17 cellular contexts compared by ENCODE assay signal in genomic region chr12:65305346-65305950, GRCh38. TPM values are rescaled to one million over a fixed set of nuclear protein-coding genes. Genes with fewer than 3 reads are reported as not detected.
A peak's percentile ranks its signal among the peaks of the same experiment; 100 is the strongest.
DNase-seq lines count a peak whose midpoint lies in the region; ATAC-seq and TF ChIP-seq lines count a peak whose summit lies in the region.
"Had no signal": no experiment of that assay in that cellular context is flagged by ENCODE, and none has a peak within 500 bp of the region (broad histone marks: within the 10 kb centered on the region; RNA-seq: fewer than 3 reads in every experiment).

No MANE protein-coding gene starts in this region.

- TF ChIP-seq RAD21 in HCT116 (IDR thresholded peaks at IDR 0.05; ENCODE audit: low read depth): no peak

- no peak overlapping the region for H3K9ac ChIP-seq in HCT116 (ENCODE audit: low read length)

- H3K27ac Mint-ChIP-seq in neural crest cell (ENCODE audit: unreplicated experiment): peak overlapping the region; percentile 53
- H3K27ac Mint-ChIP-seq: CD8-positive, alpha-beta memory T cell; H9 had no signal

- no peak for TF ChIP-seq POLR2A in HCT116 (IDR thresholded peaks at IDR 0.05; ENCODE audit: borderline replicate concordance, extremely low read depth, insufficient read depth, insufficient read length)

- RAD21 ChIA-PET in HCT116 (lab: Charles Lee; ENCODE audit: low non-redundant PET in 1 of 2, low total read pairs in 2 of 2, uncharacterized antibody in 2 of 2, unreplicated experiment in 2 of 2): no interaction called here

- H2AFZ ChIP-seq in HCT116 (ENCODE audit: low read depth, low read length, poor library complexity, severe bottlenecking): no peak overlapping the region

- no peaks in the 10 kb centered on the region for H3K9me3 Mint-ChIP-seq in neural crest cell
- H3K9me3 Mint-ChIP-seq: CD8-positive, alpha-beta memory T cell; H9 had no signal

- no peak for ATAC-seq in HCT116

- H3K36me3 ChIP-seq in HCT116 (ENCODE audit: control insufficient read depth in 1 of 2, insufficient read depth in 2 of 2, low read length in 2 of 2): no peaks in the 10 kb centered on the region

- CTCF ChIA-PET in HCT116 (lab: Charles Lee): interaction anchor here (0.8 to 1.7 kb wide), 9 partner anchors 12 to 802 kb away, joined by 3 to 12 read pairs (median 4); no protein-coding TSS in a partner anchor

- H3K9me3 ChIP-seq in HCT116 (ENCODE audit: control insufficient read depth in 1 of 2, insufficient read depth in 1 of 2, low read depth in 1 of 2, low read length in 2 of 2): no peaks in the 10 kb centered on the region

- peaks cover 44 to 73% of the 10 kb centered on the region in 2 experiments for H3K4me1 ChIP-seq in HCT116 (ENCODE audit: control insufficient read depth in 1 of 2, insufficient read depth in 2 of 2, low read length in 2 of 2)

- no peaks in the 10 kb centered on the region for H3K36me3 Mint-ChIP-seq in neural crest cell (ENCODE audit: low read depth)
- H3K36me3 Mint-ChIP-seq: CD8-positive, alpha-beta memory T cell had no signal

- no peaks in the 10 kb centered on the region for H4K20me1 ChIP-seq in HCT116 (ENCODE audit: insufficient read depth)

- H3K4me2 ChIP-seq in HCT116 (ENCODE audit: low read length): no peak overlapping the region

- H3K79me2 ChIP-seq in HCT116 (ENCODE audit: insufficient read depth, low read length): peaks cover 10% of the 10 kb centered on the region

- H3K27me3 ChIP-seq in HCT116 (ENCODE audit: insufficient read depth, low read length): no peaks in the 10 kb centered on the region

- BruUV-seq in HCT116 (replicated peaks; lab: Mats Ljungman, UMichigan): no TSS peak

- H3K4me1 Mint-ChIP-seq in neural crest cell: peaks cover 19% of the 10 kb centered on the region
- H3K4me1 Mint-ChIP-seq: CD8-positive, alpha-beta memory T cell had no signal

- POLR2A ChIA-PET in HCT116 (lab: Charles Lee): interaction anchor here (0.5 kb wide), 1 partner anchor 10 kb away, joined by 3 read pairs; no protein-coding TSS in a partner anchor

- DNase-seq in EH (ENCODE audit: low read depth): peak; percentile 46
- DNase-seq in HCT116 (ENCODE audit: low read depth, low spot score): no peak
- peak; percentile 78 for DNase-seq in amniotic epithelial cell (ENCODE audit: low read depth)
- no peak for DNase-seq in neural crest cell (ENCODE audit: low read depth, low spot score)
- no peak for DNase-seq in germinal center (ENCODE audit: low spot score)
- no peak for DNase-seq in amniotic stem cell (lab: John Stamatoyannopoulos, UW)
- no peak for DNase-seq in HPDE6-E6E7 (ENCODE audit: extremely low spot score)
- DNase-seq in NAMALWA (ENCODE audit: low spot score): no peak
- DNase-seq: ACHN; C1 segment of cervical spinal cord; CD8-positive, alpha-beta memory T cell; H9; NCI-H1694 treated with DMSO at 0.1 percent for 48 hours; NCI-H510A; NCI-H748 treated with DMSO at 0.1 percent for 48 hours; OCI-M1; RPMI8226 had no signal

- TF ChIP-seq CTCF in HCT116 (IDR thresholded peaks at IDR 0.05 in 2 of 3, conservative IDR thresholded peaks at IDR 0.05 in 1 of 3; ENCODE audit: borderline replicate concordance in 1 of 3, insufficient read depth in 1 of 3, low read depth in 2 of 3, low read length in 2 of 3) (no peak), neural crest cell (conservative IDR thresholded peaks at IDR 0.05) (no peak)

- H3K4me3 Mint-ChIP-seq in neural crest cell: no peak overlapping the region
- H3K4me3 Mint-ChIP-seq: CD8-positive, alpha-beta memory T cell; H9 had no signal

- H3K4me3 ChIP-seq in HCT116 (replicated peaks in 1 of 2; ENCODE audit: low read depth in 1 of 2, low read length in 2 of 2): no peak overlapping the region

- no peaks in the 10 kb centered on the region for H3K27me3 Mint-ChIP-seq in neural crest cell (ENCODE audit: low read depth)

- peak overlapping the region; percentile 95; the same call in 1 of the 2 replicates for H3K27ac ChIP-seq in HCT116 (ENCODE audit: low read depth, low read length)

- intact Hi-C loops in HCT116 (cut with micrococcal nuclease): loop anchor here (5.0 kb wide), 1 partner anchor 802 kb away; no protein-coding TSS in a partner anchor

- no peaks in the 10 kb centered on the region; the same call in 1 of the 2 replicates for H3K9me2 ChIP-seq in HCT116 (ENCODE audit: insufficient read depth)

TF ChIP-seq in HCT116, 20 proteins besides CTCF, POLR2A, EP300 and RAD21:
- no peak for TF ChIP-seq ELF1 (IDR thresholded peaks at IDR 0.05; ENCODE audit: borderline replicate concordance, low read depth)
- no peak for TF ChIP-seq EZH2 (IDR thresholded peaks at IDR 0.05)
- no peak for TF ChIP-seq JUND (IDR thresholded peaks at IDR 0.05)
- TF ChIP-seq POLR2AphosphoS5 (IDR thresholded peaks at IDR 0.05; ENCODE audit: low read depth, low read length): no peak
- no peak for TF ChIP-seq ATF3 (IDR thresholded peaks at IDR 0.05)
- no peak for TF ChIP-seq EZH2phosphoT487 (IDR thresholded peaks at IDR 0.05; ENCODE audit: borderline replicate concordance)
- no peak for TF ChIP-seq ZNF274 (IDR thresholded peaks at IDR 0.05; ENCODE audit: low read depth, low read length)
- TF ChIP-seq YY1 (IDR thresholded peaks at IDR 0.05; ENCODE audit: extremely low read depth, insufficient replicate concordance, low read depth, low read length): no peak
- TF ChIP-seq, protein P1, sequence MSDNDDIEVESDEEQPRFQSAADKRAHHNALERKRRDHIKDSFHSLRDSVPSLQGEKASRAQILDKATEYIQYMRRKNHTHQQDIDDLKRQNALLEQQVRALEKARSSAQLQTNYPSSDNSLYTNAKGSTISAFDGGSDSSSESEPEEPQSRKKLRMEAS (IDR thresholded peaks at IDR 0.05): no peak; the same call in 1 of the 2 replicates
- no peak for TF ChIP-seq ZFX (IDR thresholded peaks at IDR 0.05)
- TF ChIP-seq CEBPB (IDR thresholded peaks at IDR 0.05; ENCODE audit: low read depth): no peak
- TF ChIP-seq TCF7L2 (IDR thresholded peaks at IDR 0.05; ENCODE audit: borderline replicate concordance, extremely low read depth, insufficient read depth, insufficient read length): no peak
- TF ChIP-seq FOSL1 (IDR thresholded peaks at IDR 0.05; ENCODE audit: low read depth): no peak
- TF ChIP-seq SIN3A (IDR thresholded peaks at IDR 0.05; ENCODE audit: low read depth): no peak
- TF ChIP-seq ZBTB33 (IDR thresholded peaks at IDR 0.05; ENCODE audit: extremely low read depth, insufficient replicate concordance, low read length): no peak
- TF ChIP-seq, protein P2, sequence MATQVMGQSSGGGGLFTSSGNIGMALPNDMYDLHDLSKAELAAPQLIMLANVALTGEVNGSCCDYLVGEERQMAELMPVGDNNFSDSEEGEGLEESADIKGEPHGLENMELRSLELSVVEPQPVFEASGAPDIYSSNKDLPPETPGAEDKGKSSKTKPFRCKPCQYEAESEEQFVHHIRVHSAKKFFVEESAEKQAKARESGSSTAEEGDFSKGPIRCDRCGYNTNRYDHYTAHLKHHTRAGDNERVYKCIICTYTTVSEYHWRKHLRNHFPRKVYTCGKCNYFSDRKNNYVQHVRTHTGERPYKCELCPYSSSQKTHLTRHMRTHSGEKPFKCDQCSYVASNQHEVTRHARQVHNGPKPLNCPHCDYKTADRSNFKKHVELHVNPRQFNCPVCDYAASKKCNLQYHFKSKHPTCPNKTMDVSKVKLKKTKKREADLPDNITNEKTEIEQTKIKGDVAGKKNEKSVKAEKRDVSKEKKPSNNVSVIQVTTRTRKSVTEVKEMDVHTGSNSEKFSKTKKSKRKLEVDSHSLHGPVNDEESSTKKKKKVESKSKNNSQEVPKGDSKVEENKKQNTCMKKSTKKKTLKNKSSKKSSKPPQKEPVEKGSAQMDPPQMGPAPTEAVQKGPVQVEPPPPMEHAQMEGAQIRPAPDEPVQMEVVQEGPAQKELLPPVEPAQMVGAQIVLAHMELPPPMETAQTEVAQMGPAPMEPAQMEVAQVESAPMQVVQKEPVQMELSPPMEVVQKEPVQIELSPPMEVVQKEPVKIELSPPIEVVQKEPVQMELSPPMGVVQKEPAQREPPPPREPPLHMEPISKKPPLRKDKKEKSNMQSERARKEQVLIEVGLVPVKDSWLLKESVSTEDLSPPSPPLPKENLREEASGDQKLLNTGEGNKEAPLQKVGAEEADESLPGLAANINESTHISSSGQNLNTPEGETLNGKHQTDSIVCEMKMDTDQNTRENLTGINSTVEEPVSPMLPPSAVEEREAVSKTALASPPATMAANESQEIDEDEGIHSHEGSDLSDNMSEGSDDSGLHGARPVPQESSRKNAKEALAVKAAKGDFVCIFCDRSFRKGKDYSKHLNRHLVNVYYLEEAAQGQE (IDR thresholded peaks at IDR 0.05; ENCODE audit: low read depth): no peak
- TF ChIP-seq SRF (IDR thresholded peaks at IDR 0.05; ENCODE audit: low read depth): no peak
- no peak for TF ChIP-seq CBX3 (IDR thresholded peaks at IDR 0.05; ENCODE audit: low read depth)

RNA-seq across cellular contexts. Expression of gene MSRB3, which starts 27.0 kb away (rescaled TPM):
- total RNA-seq in HCT116 (2021; ENCODE audit: unreplicated experiment) (8.2 TPM), neural crest cell (7.8 and 8.3 TPM in 2 replicates)
- polyA plus RNA-seq in HCT116 (2012): 2.2 and 4.1 TPM in 2 replicates
- total RNA-seq: CD8-positive, alpha-beta memory T cell had no signal
- polyA plus RNA-seq: CD8-positive, alpha-beta memory T cell had no signal

Comparison
In these comparisons a context has a peak if more than half of its experiments do, and no peak if none do; other contexts are left out.
1. DNase-seq: peak in EH (single experiment) and amniotic epithelial cell (single experiment); none in HCT116 (single experiment), neural crest cell (single experiment), germinal center (single experiment), amniotic stem cell (single experiment), HPDE6-E6E7 (single experiment) and NAMALWA (single experiment).